ENCODE assay signal across 19 cellular contexts in genomic region chr17:80274871-80275449, GRCh38. TPM values are rescaled to one million over a fixed set of nuclear protein-coding genes. Genes with fewer than 3 reads are reported as not detected.
DNase-seq lines count a peak whose midpoint lies in the region; ATAC-seq, FAIRE-seq and TF ChIP-seq lines count a peak whose summit lies in the region.
"Had no signal": no experiment of that assay in that cellular context is flagged by ENCODE, and none has a peak within 500 bp of the region (broad histone marks: within the 10 kb centered on the region; RNA-seq: fewer than 3 reads in every experiment).

No MANE protein-coding gene starts in this region.

- H3K27ac Mint-ChIP-seq in T-helper 2 cell treated with Interferon-gamma antibody and Interleukin-4, amounts not matched to agents 5 μg/mL and 100 μg/mL, for 36 hours = peak overlapping the region; percentile 49
- H3K27ac Mint-ChIP-seq in activated naive CD8-positive, alpha-beta T cell treated with anti-CD3 and anti-CD28 coated beads for 36 hours = peak overlapping the region; percentile 35
- H3K27ac Mint-ChIP-seq in natural killer cell = peak overlapping the region; percentile 77 to 85

- no peaks in the 10 kb centered on the region for H3K27me3 Mint-ChIP-seq in T-helper 2 cell treated with Interferon-gamma antibody and Interleukin-4, amounts not matched to agents 5 μg/mL and 100 μg/mL, for 36 hours (ENCODE audit: low read depth)
- no peaks in the 10 kb centered on the region for H3K27me3 Mint-ChIP-seq in activated naive CD8-positive, alpha-beta T cell treated with anti-CD3 and anti-CD28 coated beads for 36 hours
- no peaks in the 10 kb centered on the region for H3K27me3 Mint-ChIP-seq in natural killer cell (ENCODE audit: low read depth in 2 of 2)

- no peak for TF ChIP-seq POLR2A in GM12891 (IDR thresholded peaks at IDR 0.05; ENCODE audit: low read depth, low read length)

- no peaks in the 10 kb centered on the region for H3K9me3 Mint-ChIP-seq in T-helper 2 cell treated with Interferon-gamma antibody and Interleukin-4, amounts not matched to agents 5 μg/mL and 100 μg/mL, for 36 hours
- H3K9me3 Mint-ChIP-seq in activated naive CD8-positive, alpha-beta T cell treated with anti-CD3 and anti-CD28 coated beads for 36 hours = no peaks in the 10 kb centered on the region
- H3K9me3 Mint-ChIP-seq in natural killer cell = no peaks in the 10 kb centered on the region

- H3K4me1 Mint-ChIP-seq in T-helper 2 cell treated with Interferon-gamma antibody and Interleukin-4, amounts not matched to agents 5 μg/mL and 100 μg/mL, for 36 hours (ENCODE audit: low read depth) = peaks cover 22% of the 10 kb centered on the region
- H3K4me1 Mint-ChIP-seq in activated naive CD8-positive, alpha-beta T cell treated with anti-CD3 and anti-CD28 coated beads for 36 hours = peaks cover 30% of the 10 kb centered on the region
- peaks cover 63 to 67% of the 10 kb centered on the region in 2 donors for H3K4me1 Mint-ChIP-seq in natural killer cell

- ATAC-seq in natural killer cell = peak in 2 of 3 donors; percentile 3 to 7
- no peak for ATAC-seq in GM19328 (IDR thresholded peaks at IDR 0.05; ENCODE audit: unreplicated experiment)
- no peak for ATAC-seq in GM19397 (IDR thresholded peaks at IDR 0.05; ENCODE audit: unreplicated experiment)
- ATAC-seq: pancreas had no signal

- no peak overlapping the region for H3K4me3 Mint-ChIP-seq in T-helper 2 cell treated with Interferon-gamma antibody and Interleukin-4, amounts not matched to agents 5 μg/mL and 100 μg/mL, for 36 hours
- H3K4me3 Mint-ChIP-seq in activated naive CD8-positive, alpha-beta T cell treated with anti-CD3 and anti-CD28 coated beads for 36 hours = no peak overlapping the region
- peak overlapping the region; percentile 15 for H3K4me3 Mint-ChIP-seq in natural killer cell

- peaks cover 50% of the 10 kb centered on the region for H3K36me3 Mint-ChIP-seq in T-helper 2 cell treated with Interferon-gamma antibody and Interleukin-4, amounts not matched to agents 5 μg/mL and 100 μg/mL, for 36 hours (ENCODE audit: low read depth)
- H3K36me3 Mint-ChIP-seq in activated naive CD8-positive, alpha-beta T cell treated with anti-CD3 and anti-CD28 coated beads for 36 hours = peaks cover 33% of the 10 kb centered on the region
- no peaks in the 10 kb centered on the region for H3K36me3 Mint-ChIP-seq in natural killer cell

- no peak for DNase-seq in T-helper 2 cell treated with Interferon-gamma antibody and Interleukin-4, amounts not matched to agents 5 μg/mL and 100 μg/mL, for 36 hours (ENCODE audit: low spot score)
- DNase-seq in T-helper 2 cell (no peak), GM12891 (ENCODE audit: insufficient read length, low spot score) (no peak), natural killer cell (no peak), NCI-H748 treated with DMSO at 0.1 percent for 48 hours (lab: John Stamatoyannopoulos, UW) (no peak)
- DNase-seq in activated naive CD8-positive, alpha-beta T cell treated with anti-CD3 and anti-CD28 coated beads for 36 hours = no peak
- DNase-seq: activated CD4-positive, alpha-beta T cell treated with anti-CD3 and anti-CD28 coated beads for 1 hour; central memory CD4-positive, alpha-beta T cell; DMS53; effector CD4-positive, alpha-beta T cell; glutamatergic neuron; NCI-H1417 treated with DMSO at 0.1 percent for 48 hours; NCI-H69; OCI-M1; pancreas; SJCRH30; stimulated activated CD4-positive, alpha-beta T cell treated with anti-CD3 and anti-CD28 coated beads, Interleukin-4, amount 100 ng/mL, for 4 hours had no signal

- FAIRE-seq in GM12891 (lab: Jason Lieb, UNC) = peak; percentile 66
- FAIRE-seq: pancreas had no signal

- intact Hi-C loops in natural killer cell (cut with micrococcal nuclease) = no loop called here

- TF ChIP-seq CTCF in natural killer cell (IDR thresholded peaks at IDR 0.05) = no peak

TF ChIP-seq in GM12891, 5 proteins besides CTCF, POLR2A, EP300 and RAD21:
- TF ChIP-seq SPI1 (IDR thresholded peaks at IDR 0.05; ENCODE audit: low read depth, low read length) (no peak), TAF1 (IDR thresholded peaks at IDR 0.05; ENCODE audit: low read depth, low read length) (no peak)

RNA-seq across cellular contexts. Expression of gene RNF213, which starts 14.3 kb away (rescaled TPM):
- polyA plus RNA-seq in GM12891 (2012; ENCODE audit: low read depth, missing spikeins) = 55.7 TPM
- total RNA-seq in activated naive CD8-positive, alpha-beta T cell treated with anti-CD3 and anti-CD28 coated beads for 36 hours = 100 to 1,000 TPM; 109 TPM
- 1,000 to 10,000 TPM in 2 of 3 donors, 100 to 1,000 TPM in 1; 929 to 1,120 (median 1,060) TPM for total RNA-seq in natural killer cell

RNA-seq across cellular contexts. Expression of gene SLC26A11, which starts 54.7 kb away (rescaled TPM):
- polyA plus RNA-seq in GM12891 (2012; ENCODE audit: low read depth, missing spikeins) = 1.9 TPM
- total RNA-seq in activated naive CD8-positive, alpha-beta T cell treated with anti-CD3 and anti-CD28 coated beads for 36 hours = 1 to 10 TPM; 1.7 to 2.3 TPM
- total RNA-seq in natural killer cell = 10 to 100 TPM; 33.9 to 37.6 (median 35.8) TPM

RNA-seq across cellular contexts. Expression of gene SGSH, which starts 54.8 kb away (rescaled TPM):
- 14.0 TPM for polyA plus RNA-seq in GM12891 (2012; ENCODE audit: low read depth, missing spikeins)
- 1 to 10 TPM; 7.0 to 8.2 TPM for total RNA-seq in activated naive CD8-positive, alpha-beta T cell treated with anti-CD3 and anti-CD28 coated beads for 36 hours
- total RNA-seq in natural killer cell = 10 to 100 TPM; 73.4 to 96.5 (median 74.1) TPM

Comparison
In these comparisons a context has a peak if more than half of its experiments do, and no peak if none do; other contexts are left out.
1. ATAC-seq: peak in natural killer cell (2 of 3); none in GM19328 (single experiment) and GM19397 (single experiment).
2. RNA of gene RNF213, which starts 14.3 kb away (total RNA-seq): 929 to 1,120 TPM in natural killer cell; 109 TPM in activated naive CD8-positive, alpha-beta T cell treated with anti-CD3 and anti-CD28 coated beads for 36 hours; every median in the first group is over 4 times any median in the second.
3. RNA of gene SLC26A11, which starts 54.7 kb away (total RNA-seq): 33.9 to 37.6 TPM in natural killer cell; 1.7 to 2.3 TPM in activated naive CD8-positive, alpha-beta T cell treated with anti-CD3 and anti-CD28 coated beads for 36 hours; every median in the first group is over 10 times any median in the second.
4. RNA of gene SGSH, which starts 54.8 kb away (total RNA-seq): 73.4 to 96.5 TPM in natural killer cell; 7.0 to 8.2 TPM in activated naive CD8-positive, alpha-beta T cell treated with anti-CD3 and anti-CD28 coated beads for 36 hours; every median in the first group is over 4 times any median in the second.
5. Peak in every context shown above with its lines, with median percentiles within 50 percentile points of each other: H3K27ac Mint-ChIP-seq.